In the genomic region with DNA sequence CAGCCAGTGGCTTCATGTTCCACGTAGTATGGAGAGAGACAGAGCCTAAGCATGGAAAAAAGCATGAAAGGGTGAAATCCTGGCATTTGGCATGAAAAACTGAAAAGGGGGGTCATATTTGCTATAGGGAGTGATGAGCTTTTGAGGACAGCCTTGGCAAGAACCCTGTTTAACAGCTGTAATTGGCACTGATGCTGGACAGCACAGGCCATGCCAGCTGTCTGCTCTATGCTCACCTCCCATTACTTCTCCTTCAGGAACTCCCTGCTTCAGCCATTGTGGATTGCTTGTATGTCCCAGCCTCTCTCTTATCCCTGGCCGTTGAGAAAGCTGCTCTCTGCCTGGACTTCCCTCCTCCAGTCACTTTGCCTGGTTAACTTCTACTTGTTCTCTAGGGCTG, we compare ENCODE assay signal across 30 cellular contexts.
DNase-seq lines count a peak whose midpoint lies in the region; TF ChIP-seq lines count a peak whose summit lies in the region.
"Had no signal": no experiment of that assay in that cellular context is flagged by ENCODE, and none has a peak within 500 bp of the region (broad histone marks: within the 10 kb centered on the region; RNA-seq: fewer than 3 reads in every experiment).

No MANE protein-coding gene starts in this region.

- H3F3A ChIP-seq in PC-9 (ENCODE audit: insufficient read depth, low read depth): no peaks in the 10 kb centered on the region

- peaks cover 3% of the 10 kb centered on the region for H3K27me3 Mint-ChIP-seq in brain
- H3K27me3 Mint-ChIP-seq: activated naive CD8-positive, alpha-beta T cell treated with anti-CD3 and anti-CD28 coated beads, Interleukin-2, amount 50 U/mL, for 24 hours; CD4-positive, alpha-beta T cell had no signal

- POLR2A ChIA-PET in PC-9 (lab: Charles Lee; ENCODE audit: unreplicated experiment): no interaction called here

- peak overlapping the region in 1 of 5 experiments; percentile 27 for H3K4me3 Mint-ChIP-seq in brain
- H3K4me3 Mint-ChIP-seq: activated naive CD8-positive, alpha-beta T cell treated with anti-CD3 and anti-CD28 coated beads, Interleukin-2, amount 50 U/mL, for 24 hours; CD4-positive, alpha-beta T cell; immature natural killer cell; nephron progenitor cell had no signal

- H2AFZ ChIP-seq in PC-9: no peak overlapping the region

- H3K9me3 ChIP-seq in MG63: no peaks in the 10 kb centered on the region
- H3K9me3 ChIP-seq in PC-9 (ENCODE audit: insufficient read depth, low read depth): no peaks in the 10 kb centered on the region
- H3K9me3 ChIP-seq: A549, pancreas had no signal

- H3K4me1 Mint-ChIP-seq in brain: peaks cover 45% of the 10 kb centered on the region
- H3K4me1 Mint-ChIP-seq: activated naive CD8-positive, alpha-beta T cell treated with anti-CD3 and anti-CD28 coated beads, Interleukin-2, amount 50 U/mL, for 24 hours; immature natural killer cell had no signal

- DNase-seq in NCI-H345 (lab: John Stamatoyannopoulos, UW): peak; percentile 9
- DNase-seq in NCI-H345 treated with DMSO at 0.1 percent for 48 hours (lab: John Stamatoyannopoulos, UW; ENCODE audit: unreplicated experiment): no peak
- peak; percentile 29 for DNase-seq in NCI-H2029 (lab: John Stamatoyannopoulos, UW)
- DNase-seq in MG63: no peak
- DNase-seq in HT-29 (ENCODE audit: low spot score): no peak
- DNase-seq in Kasumi-1 (lab: John Stamatoyannopoulos, UW): no peak
- DNase-seq in PC-9: no peak
- DNase-seq: activated CD4-positive, alpha-beta T cell treated with anti-CD3 and anti-CD28 coated beads, Interleukin-2, amount 50 U/mL, for 4 hours; activated naive CD4-positive, alpha-beta T cell; activated naive CD8-positive, alpha-beta T cell treated with anti-CD3 and anti-CD28 coated beads, Interleukin-2, amount 50 U/mL, for 24 hours; activated T-cell treated with anti-CD3 and anti-CD28 coated beads, Interleukin-2, amount 50 U/mL, for 48 hours; caudate nucleus; CD4-positive, alpha-beta T cell; effector memory CD4-positive, alpha-beta T cell; EL; GOT3; immature natural killer cell; KG1; left colon; MM.1S; NCI-H187; NCI-H510A; nephron progenitor cell; pancreas; SHP77; stimulated activated naive CD4-positive, alpha-beta T cell treated with Interleukin-2 at 50 U/mL for 16 hours had no signal

- H3K4me2 ChIP-seq in PC-9: no peak overlapping the region
- H3K4me2 ChIP-seq: A549, smooth muscle cell had no signal

- no peaks in the 10 kb centered on the region for H3K9me2 ChIP-seq in PC-9 (ENCODE audit: insufficient read depth)

- intact Hi-C loops in PC-9 (cut with micrococcal nuclease; ENCODE audit: unreplicated experiment): no loop called here

- H3K27ac ChIP-seq in PC-9: no peak overlapping the region
- H3K27ac ChIP-seq: A549, coronary artery, pancreas had no signal

- peaks cover 21% of the 10 kb centered on the region for H3K36me3 Mint-ChIP-seq in brain
- H3K36me3 Mint-ChIP-seq: immature natural killer cell had no signal

- no peak overlapping the region for H3K4me3 ChIP-seq in MG63
- H3K4me3 ChIP-seq in PC-9: no peak overlapping the region
- H3K4me3 ChIP-seq: A549, coronary artery, pancreas, smooth muscle cell had no signal

- TF ChIP-seq CTCF in brain (conservative IDR thresholded peaks at IDR 0.05) (no peak), PC-9 (conservative IDR thresholded peaks at IDR 0.05) (no peak)

- no TSS peak for BruUV-seq in PC-9 (replicated peaks; lab: Mats Ljungman, UMichigan)

- H3K27me3 ChIP-seq in MG63 (peaks cover 4% of the 10 kb centered on the region; the same call in 1 of the 2 replicates), PC-9 (ENCODE audit: insufficient read depth, low read depth) (peaks cover 10% of the 10 kb centered on the region)
- H3K27me3 ChIP-seq: pancreas had no signal

- H3K79me2 ChIP-seq in PC-9 (ENCODE audit: low read depth): no peaks in the 10 kb centered on the region

- peak overlapping the region; percentile 50 to 91 (median 85) for H3K27ac Mint-ChIP-seq in brain
- H3K27ac Mint-ChIP-seq: activated naive CD8-positive, alpha-beta T cell treated with anti-CD3 and anti-CD28 coated beads, Interleukin-2, amount 50 U/mL, for 24 hours; CD4-positive, alpha-beta T cell; immature natural killer cell; nephron progenitor cell had no signal

- H4K20me1 ChIP-seq in PC-9 (ENCODE audit: insufficient read depth): no peaks in the 10 kb centered on the region; the same call in 1 of the 2 replicates

- peaks cover 0 to 3% (median 0%) of the 10 kb centered on the region in 5 experiments for H3K9me3 Mint-ChIP-seq in brain
- H3K9me3 Mint-ChIP-seq: activated naive CD8-positive, alpha-beta T cell treated with anti-CD3 and anti-CD28 coated beads, Interleukin-2, amount 50 U/mL, for 24 hours had no signal

- CTCF ChIA-PET in PC-9 (lab: Charles Lee): interaction anchor here (0.6 kb wide), 1 partner anchor 8 kb away, joined by 3 read pairs; no protein-coding TSS in a partner anchor

- H3K36me3 ChIP-seq in MG63 (no peaks in the 10 kb centered on the region), PC-9 (ENCODE audit: low read depth) (no peaks in the 10 kb centered on the region)
- H3K36me3 ChIP-seq: pancreas had no signal

- H3K4me1 ChIP-seq in PC-9 (replicated peaks; ENCODE audit: insufficient read depth): no peaks in the 10 kb centered on the region
- H3K4me1 ChIP-seq: A549, pancreas had no signal

Comparison
In these comparisons a context has a peak if more than half of its experiments do, and no peak if none do; other contexts are left out.
1. DNase-seq: peak in NCI-H345 (single experiment) and NCI-H2029 (single experiment); none in NCI-H345 treated with DMSO at 0.1 percent for 48 hours (single experiment), MG63 (single experiment), HT-29 (single experiment), Kasumi-1 (0 of 2) and PC-9 (0 of 2).